Comparison of ENCODE assay signal across 8 cellular contexts in genomic region chr1:28259252-28259934, GRCh38. TPM values are rescaled to one million over a fixed set of nuclear protein-coding genes. Genes with fewer than 3 reads are reported as not detected.
DNase-seq lines count a peak whose midpoint lies in the region; FAIRE-seq and TF ChIP-seq lines count a peak whose summit lies in the region.

Gene SESN2, plus strand, starts transcription at chr1:28259518. Its CDS starts 330 bp downstream, at chr1:28259848.

- H3K27ac Mint-ChIP-seq in activated naive CD4-positive, alpha-beta T cell treated with anti-CD3 and anti-CD28 coated beads, Interleukin-2, amount 10 ng/mL, durations not matched to agents 7 days and 5 days, result peak within 1 kb of the TSS; percentile 83

- H3K4me3 Mint-ChIP-seq in activated naive CD4-positive, alpha-beta T cell treated with anti-CD3 and anti-CD28 coated beads, Interleukin-2, amount 10 ng/mL, durations not matched to agents 7 days and 5 days, result peak within 1 kb of the TSS; percentile 74

- DNase-seq in GM03348 (ENCODE audit: low spot score), result peak; percentile 99
- peak; percentile 92 for DNase-seq in HFF-Myc (ENCODE audit: extremely low read depth, low read depth)
- peak; percentile 100 for DNase-seq in NAMALWA (ENCODE audit: low spot score)
- DNase-seq in SK-N-DZ (ENCODE audit: low spot score), result peak; percentile 96
- DNase-seq in activated naive CD4-positive, alpha-beta T cell treated with anti-CD3 and anti-CD28 coated beads, Interleukin-2, amount 10 ng/mL, durations not matched to agents 7 days and 5 days, result peak; percentile 100
- peak; percentile 91 to 96 for DNase-seq in frontal cortex (ENCODE audit: low spot score in 2 of 2)
- DNase-seq in substantia nigra (lab: John Stamatoyannopoulos, UW), result peak; percentile 81 to 99 (median 97)

- H3K9me3 ChIP-seq in neutrophil, result no peaks in the 10 kb centered on the region

- H3K27me3 ChIP-seq in neutrophil, result peaks cover 15% of the 10 kb centered on the region

- peak within 1 kb of the TSS; percentile 89 for H3K27ac ChIP-seq in neutrophil
- H3K27ac ChIP-seq in substantia nigra (ENCODE audit: low read depth, low read length, poor library complexity, severe bottlenecking), result peak within 1 kb of the TSS; percentile 79

- CTCF ChIA-PET in activated naive CD4-positive, alpha-beta T cell treated with anti-CD3 and anti-CD28 coated beads, Interleukin-2, amount 10 ng/mL, durations not matched to agents 7 days and 5 days (lab: Charles Lee), result interaction anchor here (0.8 to 1.3 kb wide), 2 partner anchors 11 to 101 kb away, joined by 4 read pairs; no protein-coding TSS in a partner anchor

- no peak for TF ChIP-seq CTCF in HFF-Myc (IDR thresholded peaks at IDR 0.05; ENCODE audit: low read depth, low read length, missing control alignments)
- TF ChIP-seq CTCF in neutrophil (IDR thresholded peaks at IDR 0.05), result no peak

- no peaks in the 10 kb centered on the region for H3K36me3 ChIP-seq in neutrophil

- H3K27me3 Mint-ChIP-seq in activated naive CD4-positive, alpha-beta T cell treated with anti-CD3 and anti-CD28 coated beads, Interleukin-2, amount 10 ng/mL, durations not matched to agents 7 days and 5 days, result no peaks in the 10 kb centered on the region

- H3K4me1 Mint-ChIP-seq in activated naive CD4-positive, alpha-beta T cell treated with anti-CD3 and anti-CD28 coated beads, Interleukin-2, amount 10 ng/mL, durations not matched to agents 7 days and 5 days, result peaks cover 56% of the 10 kb centered on the region

- H3K9me3 Mint-ChIP-seq in activated naive CD4-positive, alpha-beta T cell treated with anti-CD3 and anti-CD28 coated beads, Interleukin-2, amount 10 ng/mL, durations not matched to agents 7 days and 5 days, result no peaks in the 10 kb centered on the region

- H3K36me3 Mint-ChIP-seq in activated naive CD4-positive, alpha-beta T cell treated with anti-CD3 and anti-CD28 coated beads, Interleukin-2, amount 10 ng/mL, durations not matched to agents 7 days and 5 days, result peaks cover 4% of the 10 kb centered on the region

- H3K4me3 ChIP-seq in HFF-Myc (replicated peaks; ENCODE audit: low read depth, low read length) (peak within 1 kb of the TSS; percentile 92), neutrophil (ENCODE audit: low read depth in 1 of 2, low read length in 1 of 2) (peak within 1 kb of the TSS; percentile 97 to 98)

- FAIRE-seq in frontal cortex (lab: Jason Lieb, UNC), result peak; percentile 60

- peaks cover 23 to 26% of the 10 kb centered on the region in 2 experiments for H3K4me1 ChIP-seq in neutrophil (ENCODE audit: control insufficient read depth in 1 of 2, insufficient read depth in 1 of 2, low read depth in 1 of 2, low read length in 1 of 2)

RNA-seq across cellular contexts. Expression of gene SESN2, which starts in this region (rescaled TPM):
- 4.8 and 5.8 TPM in 2 replicates for polyA plus RNA-seq in SK-N-DZ (2014; cell fraction: cytosol; rRNA removed)
- polyA plus RNA-seq in SK-N-DZ (2014; cell fraction: nucleus; rRNA removed), result 4.2 and 4.5 TPM in 2 replicates
- 4.5 TPM for total RNA-seq in frontal cortex

Comparison
In these comparisons a context has a peak if more than half of its experiments do, and no peak if none do; other contexts are left out.
1. Peak in every context shown above with its lines: DNase-seq, H3K4me3 ChIP-seq and H3K27ac ChIP-seq.